Comparison of ENCODE assay signal across 1 cellular context in genomic region chr2:196103626-196104025, GRCh38.
TF ChIP-seq lines count a peak whose summit lies in the region.

No MANE protein-coding gene starts in this region.

TF ChIP-seq in H1, 55 proteins besides CTCF, POLR2A, EP300 and RAD21:
- TF ChIP-seq RXRA (IDR thresholded peaks at IDR 0.05; ENCODE audit: insufficient read depth, low read depth, low read length): no peak
TF ChIP-seq in H1: peak in this region for 0.
